In genomic region chr1:180360333-180361075, GRCh38 we compare ENCODE assay signal across 1 cellular context.
TF ChIP-seq lines count a peak whose summit lies in the region.

No MANE protein-coding gene starts in this region.

TF ChIP-seq in HEK293, 187 proteins besides CTCF, POLR2A, EP300 and RAD21 (continued from another document):
- peak; percentile 97 for TF ChIP-seq ZNF692 (tag by site-specific recombination; IDR thresholded peaks at IDR 0.05)
